In the genomic region with DNA sequence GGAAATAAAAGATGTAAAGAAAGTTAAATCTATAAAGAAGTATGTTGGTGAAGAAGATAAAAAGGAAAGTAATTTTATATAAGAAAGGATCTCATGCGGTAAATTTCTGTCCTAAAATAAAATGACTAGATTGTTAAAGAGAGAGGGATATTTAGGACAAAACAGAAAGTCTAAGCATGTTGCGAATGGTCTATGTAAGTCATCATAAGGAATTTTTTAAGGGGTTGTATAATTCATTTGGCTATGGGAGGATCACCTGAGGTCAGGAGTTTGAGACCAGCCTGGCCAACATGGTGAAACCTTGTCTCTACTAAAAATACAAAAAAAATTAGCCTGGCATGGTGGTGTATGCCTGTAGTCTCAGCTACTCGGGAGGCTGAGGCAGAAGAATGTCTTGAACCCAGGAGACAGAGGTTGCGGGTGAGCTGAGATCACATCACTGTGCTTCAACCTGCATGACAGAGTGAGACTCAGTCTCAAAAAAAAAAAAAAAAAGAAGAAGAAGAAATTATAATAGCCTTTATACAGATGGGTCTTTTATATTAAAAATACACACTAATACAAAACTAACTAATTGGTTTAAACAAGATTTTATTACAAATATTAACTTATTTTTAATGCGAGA, we compare ENCODE assay signal across 18 cellular contexts.
A peak's percentile ranks its signal among the peaks of the same experiment; 100 is the strongest.
DNase-seq lines count a peak whose midpoint lies in the region; TF ChIP-seq lines count a peak whose summit lies in the region.
"Had no signal": no experiment of that assay in that cellular context is flagged by ENCODE, and none has a peak within 500 bp of the region (broad histone marks: within the 10 kb centered on the region; RNA-seq: fewer than 3 reads in every experiment).

No MANE protein-coding gene starts in this region.

- H3K56ac ChIP-seq in mesendoderm (ENCODE audit: low read length) = no peak overlapping the region

- no peak overlapping the region for H2BK15ac ChIP-seq in mesendoderm (replicated peaks; ENCODE audit: low read depth)

- H3K27ac ChIP-seq in HEK293 (ENCODE audit: extremely low read depth, low read depth, low read length) (no peak overlapping the region), mesendoderm (ENCODE audit: low read depth, low read length) (no peak overlapping the region)
- H3K27ac ChIP-seq: BLaER1 treated with 17β-estradiol and CSF1 and Interleukin-3, amounts not matched to agents 10 nM and 100 nM; HL-60 had no signal

- no peak overlapping the region for H2BK120ac ChIP-seq in mesendoderm (ENCODE audit: low read depth, low read length)

- H3K18ac ChIP-seq in mesendoderm (ENCODE audit: low read length) = no peak overlapping the region

- no peak overlapping the region for H3K4me3 ChIP-seq in HEK293 (ENCODE audit: low read depth, low read length)
- H3K4me3 ChIP-seq in mesendoderm (ENCODE audit: low read length) = no peak overlapping the region
- H3K4me3 ChIP-seq: BLaER1 treated with 17β-estradiol and CSF1 and Interleukin-3, amounts not matched to agents 10 nM and 100 nM; GM12878; K562 had no signal

- H3K27me3 ChIP-seq in mesendoderm (ENCODE audit: insufficient read depth, low read length, poor library complexity) = no peaks in the 10 kb centered on the region
- H3K27me3 ChIP-seq: BLaER1 treated with 17β-estradiol and CSF1 and Interleukin-3, amounts not matched to agents 10 nM and 100 nM had no signal

- H3K23ac ChIP-seq in mesendoderm (ENCODE audit: low read length) = no peak overlapping the region

- DNase-seq in DMS53 (lab: John Stamatoyannopoulos, UW) = peak; percentile 28
- DNase-seq in DMS53 treated with DMSO at 0.1 percent for 48 hours (lab: John Stamatoyannopoulos, UW; ENCODE audit: unreplicated experiment) = no peak
- peak; percentile 27 for DNase-seq in OCI-M1 (lab: John Stamatoyannopoulos, UW)
- DNase-seq in mesendoderm = peak; percentile 22
- no peak for DNase-seq in SIG-M5 (lab: John Stamatoyannopoulos, UW)
- DNase-seq in amygdala (lab: John Stamatoyannopoulos, UW) = no peak
- DNase-seq in NOMO-1 (lab: John Stamatoyannopoulos, UW; ENCODE audit: unreplicated experiment in 2 of 2) = no peak
- DNase-seq: 8988T; Calu3; CD8-positive, alpha-beta T cell; DMS79 treated with DMSO at 0.1 percent for 48 hours; H9; IMR-90 had no signal

- 94% methylated on average over 2 of the region's 5 CpGs for WGBS in mesendoderm (ENCODE audit: extremely low coverage, insufficient coverage, low lambda C conversion rate)

- no peaks in the 10 kb centered on the region for H3K79me2 ChIP-seq in mesendoderm (ENCODE audit: control insufficient read depth, insufficient read depth, low read length)

- CTCF ChIA-PET in HEK293 (lab: Yijun Ruan, JAX) = no interaction called here

- no peaks in the 10 kb centered on the region for H3K79me1 ChIP-seq in mesendoderm (ENCODE audit: low read length)

- no peak overlapping the region for H2BK5ac ChIP-seq in mesendoderm (ENCODE audit: low read length)

- TF ChIP-seq CTCF in HEK293 (tag by site-specific recombination; IDR thresholded peaks at IDR 0.05) = no peak

- H4K5ac ChIP-seq in mesendoderm (ENCODE audit: low read length) = no peak overlapping the region

- no peak overlapping the region for H4K8ac ChIP-seq in mesendoderm (ENCODE audit: low read depth, low read length)

- H2AK5ac ChIP-seq in mesendoderm (ENCODE audit: low read length) = no peak overlapping the region

- no peaks in the 10 kb centered on the region for H3K36me3 ChIP-seq in HEK293 (ENCODE audit: control insufficient read depth in 2 of 2, insufficient read depth in 1 of 2, low read length in 2 of 2)
- no peaks in the 10 kb centered on the region for H3K36me3 ChIP-seq in mesendoderm (ENCODE audit: control insufficient read depth, insufficient read depth, low read length)
- H3K36me3 ChIP-seq: BLaER1 treated with 17β-estradiol and CSF1 and Interleukin-3, amounts not matched to agents 10 nM and 100 nM had no signal

- POLR2A ChIA-PET in HEK293 (lab: Yijun Ruan, JAX) = no interaction called here

- no peaks in the 10 kb centered on the region for H3K9me3 ChIP-seq in HEK293 (ENCODE audit: control insufficient read depth, insufficient read depth, low read depth, low read length)

- no peak overlapping the region for H3K9ac ChIP-seq in mesendoderm (ENCODE audit: low read length)
- H3K9ac ChIP-seq: BLaER1 treated with 17β-estradiol and CSF1 and Interleukin-3, amounts not matched to agents 10 nM and 100 nM had no signal

- H3K4me1 ChIP-seq in HEK293 (ENCODE audit: control insufficient read depth, insufficient read depth, low read length) (no peaks in the 10 kb centered on the region), mesendoderm (ENCODE audit: control insufficient read depth, low read depth, low read length) (no peaks in the 10 kb centered on the region)
- H3K4me1 ChIP-seq: BLaER1 treated with 17β-estradiol and CSF1 and Interleukin-3, amounts not matched to agents 10 nM and 100 nM had no signal

- H3K4ac ChIP-seq in mesendoderm (ENCODE audit: low read depth, low read length) = no peak overlapping the region

- H3K4me2 ChIP-seq in mesendoderm (ENCODE audit: low read length) = no peak overlapping the region
- H3K4me2 ChIP-seq: BLaER1 treated with 17β-estradiol and CSF1 and Interleukin-3, amounts not matched to agents 10 nM and 100 nM had no signal

TF ChIP-seq in HEK293, 187 proteins besides CTCF, POLR2A, EP300 and RAD21:
- no peak for TF ChIP-seq ZNF560 (tag by site-specific recombination; IDR thresholded peaks at IDR 0.05; ENCODE audit: borderline replicate concordance)
- no peak for TF ChIP-seq ZNF19 (tag by site-specific recombination; IDR thresholded peaks at IDR 0.05; ENCODE audit: low read depth)
- TF ChIP-seq ZFP41 (tag by site-specific recombination; IDR thresholded peaks at IDR 0.05; ENCODE audit: borderline replicate concordance) = no peak
- TF ChIP-seq ZNF302 (tag by site-specific recombination; IDR thresholded peaks at IDR 0.05; ENCODE audit: low read depth) = no peak
- no peak for TF ChIP-seq KLF9 (tag by site-specific recombination; IDR thresholded peaks at IDR 0.05; ENCODE audit: low read depth)
- no peak for TF ChIP-seq KLF1 (tag by site-specific recombination; IDR thresholded peaks at IDR 0.05)
- TF ChIP-seq, protein P1, sequence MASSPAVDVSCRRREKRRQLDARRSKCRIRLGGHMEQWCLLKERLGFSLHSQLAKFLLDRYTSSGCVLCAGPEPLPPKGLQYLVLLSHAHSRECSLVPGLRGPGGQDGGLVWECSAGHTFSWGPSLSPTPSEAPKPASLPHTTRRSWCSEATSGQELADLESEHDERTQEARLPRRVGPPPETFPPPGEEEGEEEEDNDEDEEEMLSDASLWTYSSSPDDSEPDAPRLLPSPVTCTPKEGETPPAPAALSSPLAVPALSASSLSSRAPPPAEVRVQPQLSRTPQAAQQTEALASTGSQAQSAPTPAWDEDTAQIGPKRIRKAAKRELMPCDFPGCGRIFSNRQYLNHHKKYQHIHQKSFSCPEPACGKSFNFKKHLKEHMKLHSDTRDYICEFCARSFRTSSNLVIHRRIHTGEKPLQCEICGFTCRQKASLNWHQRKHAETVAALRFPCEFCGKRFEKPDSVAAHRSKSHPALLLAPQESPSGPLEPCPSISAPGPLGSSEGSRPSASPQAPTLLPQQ (tag by site-specific recombination; IDR thresholded peaks at IDR 0.05) = no peak
- no peak for TF ChIP-seq ZSCAN30 (tag by site-specific recombination; IDR thresholded peaks at IDR 0.05)
- TF ChIP-seq BCL11B (tag by site-specific recombination; IDR thresholded peaks at IDR 0.05; ENCODE audit: low read depth) = no peak
- peak; percentile 96 for TF ChIP-seq SETDB1 (IDR thresholded peaks at IDR 0.05; ENCODE audit: insufficient read length, low read length)
- TF ChIP-seq, protein P2, sequence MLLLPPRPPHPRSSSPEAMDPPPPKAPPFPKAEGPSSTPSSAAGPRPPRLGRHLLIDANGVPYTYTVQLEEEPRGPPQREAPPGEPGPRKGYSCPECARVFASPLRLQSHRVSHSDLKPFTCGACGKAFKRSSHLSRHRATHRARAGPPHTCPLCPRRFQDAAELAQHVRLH (tag by site-specific recombination; IDR thresholded peaks at IDR 0.05) = no peak
- no peak for TF ChIP-seq ZNF121 (tag by site-specific recombination; IDR thresholded peaks at IDR 0.05)
- no peak for TF ChIP-seq ZNF521 (tag by site-specific recombination; IDR thresholded peaks at IDR 0.05)
- TF ChIP-seq SP3 (tag by site-specific recombination; IDR thresholded peaks at IDR 0.05) = no peak
- no peak for TF ChIP-seq ZNF48 (tag by site-specific recombination; IDR thresholded peaks at IDR 0.05)
- no peak for TF ChIP-seq OSR2 (tag by site-specific recombination; IDR thresholded peaks at IDR 0.05)
- TF ChIP-seq TRIM28 (IDR thresholded peaks at IDR 0.05; ENCODE audit: borderline replicate concordance, low read length) = peak; percentile 90

Comparison
In these comparisons a context has a peak if more than half of its experiments do, and no peak if none do; other contexts are left out.
1. DNase-seq: peak in DMS53 (single experiment), OCI-M1 (single experiment) and mesendoderm (single experiment); none in DMS53 treated with DMSO at 0.1 percent for 48 hours (single experiment), SIG-M5 (single experiment), amygdala (0 of 56) and NOMO-1 (0 of 2).